Comparison of ENCODE assay signal across 2 cellular contexts in the genomic region with DNA sequence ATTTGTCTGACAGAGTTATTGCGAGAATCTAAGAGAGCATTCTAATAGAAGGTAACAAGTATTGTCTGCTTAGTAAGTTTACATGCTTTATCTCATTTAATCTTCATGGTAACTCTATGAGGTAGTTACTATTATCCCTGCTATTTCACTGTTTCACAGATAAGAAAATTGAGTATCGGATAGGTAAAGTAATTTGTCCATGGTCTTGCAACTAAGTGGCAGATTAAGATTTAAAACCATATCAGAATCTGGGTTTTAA.
TF ChIP-seq lines count a peak whose summit lies in the region.

No MANE protein-coding gene starts in this region.

TF ChIP-seq in WTC11, 78 proteins besides CTCF, POLR2A, EP300 and RAD21:
- TF ChIP-seq, protein P1, sequence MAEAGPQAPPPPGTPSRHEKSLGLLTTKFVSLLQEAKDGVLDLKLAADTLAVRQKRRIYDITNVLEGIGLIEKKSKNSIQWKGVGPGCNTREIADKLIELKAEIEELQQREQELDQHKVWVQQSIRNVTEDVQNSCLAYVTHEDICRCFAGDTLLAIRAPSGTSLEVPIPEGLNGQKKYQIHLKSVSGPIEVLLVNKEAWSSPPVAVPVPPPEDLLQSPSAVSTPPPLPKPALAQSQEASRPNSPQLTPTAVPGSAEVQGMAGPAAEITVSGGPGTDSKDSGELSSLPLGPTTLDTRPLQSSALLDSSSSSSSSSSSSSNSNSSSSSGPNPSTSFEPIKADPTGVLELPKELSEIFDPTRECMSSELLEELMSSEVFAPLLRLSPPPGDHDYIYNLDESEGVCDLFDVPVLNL (CRISPR knock-in tag; IDR thresholded peaks at IDR 0.05; ENCODE audit: borderline replicate concordance, low read depth) = no peak
- TF ChIP-seq JUN (CRISPR knock-in tag; IDR thresholded peaks at IDR 0.05) (no peak), TCF7 (CRISPR knock-in tag; IDR thresholded peaks at IDR 0.05; ENCODE audit: low read depth) (no peak), ZNF138 (CRISPR knock-in tag; conservative IDR thresholded peaks at IDR 0.05) (no peak), ZNF425 (CRISPR knock-in tag; conservative IDR thresholded peaks at IDR 0.05) (no peak), MYBL2 (CRISPR knock-in tag; IDR thresholded peaks at IDR 0.05) (no peak), HMGA2 (CRISPR knock-in tag; IDR thresholded peaks at IDR 0.05) (no peak), ATF1 (CRISPR knock-in tag; IDR thresholded peaks at IDR 0.05) (no peak)
- TF ChIP-seq, protein P2, sequence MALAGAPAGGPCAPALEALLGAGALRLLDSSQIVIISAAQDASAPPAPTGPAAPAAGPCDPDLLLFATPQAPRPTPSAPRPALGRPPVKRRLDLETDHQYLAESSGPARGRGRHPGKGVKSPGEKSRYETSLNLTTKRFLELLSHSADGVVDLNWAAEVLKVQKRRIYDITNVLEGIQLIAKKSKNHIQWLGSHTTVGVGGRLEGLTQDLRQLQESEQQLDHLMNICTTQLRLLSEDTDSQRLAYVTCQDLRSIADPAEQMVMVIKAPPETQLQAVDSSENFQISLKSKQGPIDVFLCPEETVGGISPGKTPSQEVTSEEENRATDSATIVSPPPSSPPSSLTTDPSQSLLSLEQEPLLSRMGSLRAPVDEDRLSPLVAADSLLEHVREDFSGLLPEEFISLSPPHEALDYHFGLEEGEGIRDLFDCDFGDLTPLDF (CRISPR knock-in tag; IDR thresholded peaks at IDR 0.05) = no peak
- TF ChIP-seq, protein P3, sequence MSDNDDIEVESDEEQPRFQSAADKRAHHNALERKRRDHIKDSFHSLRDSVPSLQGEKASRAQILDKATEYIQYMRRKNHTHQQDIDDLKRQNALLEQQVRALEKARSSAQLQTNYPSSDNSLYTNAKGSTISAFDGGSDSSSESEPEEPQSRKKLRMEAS (CRISPR knock-in tag; IDR thresholded peaks at IDR 0.05) = no peak
- TF ChIP-seq, protein P4, sequence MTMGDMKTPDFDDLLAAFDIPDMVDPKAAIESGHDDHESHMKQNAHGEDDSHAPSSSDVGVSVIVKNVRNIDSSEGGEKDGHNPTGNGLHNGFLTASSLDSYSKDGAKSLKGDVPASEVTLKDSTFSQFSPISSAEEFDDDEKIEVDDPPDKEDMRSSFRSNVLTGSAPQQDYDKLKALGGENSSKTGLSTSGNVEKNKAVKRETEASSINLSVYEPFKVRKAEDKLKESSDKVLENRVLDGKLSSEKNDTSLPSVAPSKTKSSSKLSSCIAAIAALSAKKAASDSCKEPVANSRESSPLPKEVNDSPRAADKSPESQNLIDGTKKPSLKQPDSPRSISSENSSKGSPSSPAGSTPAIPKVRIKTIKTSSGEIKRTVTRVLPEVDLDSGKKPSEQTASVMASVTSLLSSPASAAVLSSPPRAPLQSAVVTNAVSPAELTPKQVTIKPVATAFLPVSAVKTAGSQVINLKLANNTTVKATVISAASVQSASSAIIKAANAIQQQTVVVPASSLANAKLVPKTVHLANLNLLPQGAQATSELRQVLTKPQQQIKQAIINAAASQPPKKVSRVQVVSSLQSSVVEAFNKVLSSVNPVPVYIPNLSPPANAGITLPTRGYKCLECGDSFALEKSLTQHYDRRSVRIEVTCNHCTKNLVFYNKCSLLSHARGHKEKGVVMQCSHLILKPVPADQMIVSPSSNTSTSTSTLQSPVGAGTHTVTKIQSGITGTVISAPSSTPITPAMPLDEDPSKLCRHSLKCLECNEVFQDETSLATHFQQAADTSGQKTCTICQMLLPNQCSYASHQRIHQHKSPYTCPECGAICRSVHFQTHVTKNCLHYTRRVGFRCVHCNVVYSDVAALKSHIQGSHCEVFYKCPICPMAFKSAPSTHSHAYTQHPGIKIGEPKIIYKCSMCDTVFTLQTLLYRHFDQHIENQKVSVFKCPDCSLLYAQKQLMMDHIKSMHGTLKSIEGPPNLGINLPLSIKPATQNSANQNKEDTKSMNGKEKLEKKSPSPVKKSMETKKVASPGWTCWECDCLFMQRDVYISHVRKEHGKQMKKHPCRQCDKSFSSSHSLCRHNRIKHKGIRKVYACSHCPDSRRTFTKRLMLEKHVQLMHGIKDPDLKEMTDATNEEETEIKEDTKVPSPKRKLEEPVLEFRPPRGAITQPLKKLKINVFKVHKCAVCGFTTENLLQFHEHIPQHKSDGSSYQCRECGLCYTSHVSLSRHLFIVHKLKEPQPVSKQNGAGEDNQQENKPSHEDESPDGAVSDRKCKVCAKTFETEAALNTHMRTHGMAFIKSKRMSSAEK (CRISPR knock-in tag; IDR thresholded peaks at IDR 0.05; ENCODE audit: borderline replicate concordance) = no peak

TF ChIP-seq in H1, 55 proteins besides CTCF, POLR2A, EP300 and RAD21:
- TF ChIP-seq KDM4A (IDR thresholded peaks at IDR 0.05; ENCODE audit: low read depth, low read length, severe bottlenecking) (no peak), EGR1 (IDR thresholded peaks at IDR 0.05; ENCODE audit: borderline replicate concordance, low read depth, low read length) (no peak), SIN3A (conservative IDR thresholded peaks at IDR 0.05 in 1 of 2, IDR thresholded peaks at IDR 0.05 in 1 of 2; ENCODE audit: low read depth in 1 of 2, low read length in 2 of 2) (no peak), SRF (IDR thresholded peaks at IDR 0.05; ENCODE audit: low read depth, low read length) (no peak), CHD1 (IDR thresholded peaks at IDR 0.05; ENCODE audit: low read depth, low read length) (no peak), BCL11A (IDR thresholded peaks at IDR 0.05; ENCODE audit: low read depth in 2 of 2, low read length in 2 of 2) (no peak), POU5F1 (IDR thresholded peaks at IDR 0.05; ENCODE audit: low read depth, low read length) (no peak), E2F6 (IDR thresholded peaks at IDR 0.05) (no peak), TCF12 (IDR thresholded peaks at IDR 0.05; ENCODE audit: low read depth, low read length) (no peak), RNF2 (IDR thresholded peaks at IDR 0.05; ENCODE audit: borderline replicate concordance, low read depth, low read length, missing control alignments, poor library complexity, severe bottlenecking) (no peak), SP1 (IDR thresholded peaks at IDR 0.05; ENCODE audit: low read depth, low read length) (no peak), CBX5 (IDR thresholded peaks at IDR 0.05; ENCODE audit: low read depth, low read length) (no peak), BACH1 (IDR thresholded peaks at IDR 0.05; ENCODE audit: low read length) (no peak), CBX8 (IDR thresholded peaks at IDR 0.05; ENCODE audit: borderline replicate concordance, low read depth, low read length) (no peak), JUN (IDR thresholded peaks at IDR 0.05; ENCODE audit: low read depth, low read length) (no peak), RFX5 (IDR thresholded peaks at IDR 0.05; ENCODE audit: borderline replicate concordance, low read depth, low read length) (no peak), SUZ12 (IDR thresholded peaks at IDR 0.05; ENCODE audit: low read length) (no peak)
